20 cellular contexts compared by ENCODE assay signal in the genomic region with DNA sequence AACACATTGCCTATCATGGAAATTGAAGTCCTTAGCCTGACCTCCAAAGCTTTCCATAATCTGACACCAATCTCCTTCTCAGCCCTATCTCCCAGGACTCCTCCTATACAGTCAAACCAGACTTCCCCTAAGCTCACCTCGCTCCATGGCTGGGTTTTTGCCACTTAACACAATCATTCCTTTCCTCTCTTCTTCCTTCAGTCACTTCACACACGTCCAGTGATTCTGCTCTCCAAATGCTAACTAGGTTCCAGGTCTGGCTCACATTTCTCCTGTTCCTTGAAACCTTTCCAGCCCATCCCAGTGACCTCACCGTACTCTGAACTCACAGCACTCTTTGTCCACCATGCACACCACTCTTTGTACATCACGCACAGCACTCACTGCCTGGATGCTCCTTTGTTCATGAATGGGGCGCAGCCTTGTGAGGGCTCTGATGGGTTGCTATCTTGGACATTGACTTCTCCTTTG.
"Had no signal": no experiment of that assay in that cellular context is flagged by ENCODE, and none has a peak within 500 bp of the region (broad histone marks: within the 10 kb centered on the region; RNA-seq: fewer than 3 reads in every experiment).

No MANE protein-coding gene starts in this region.

- H3K27ac ChIP-seq: breast epithelium, coronary artery, esophagus squamous epithelium, parathyroid adenoma, transverse colon had no signal

- H3K9ac ChIP-seq: parathyroid adenoma had no signal

- DNase-seq: activated B cell treated with CpG ODN at 0.5 μM for 24 hours; activated CD4-positive, alpha-beta T cell treated with anti-CD3 and anti-CD28 coated beads for 36 hours; activated CD4-positive, alpha-beta T cell treated with anti-CD3 and anti-CD28 coated beads, Interleukin-2, amount 50 U/mL, for 48 hours; activated CD8-positive, alpha-beta memory T cell treated with anti-CD3 and anti-CD28 coated beads, Interleukin-2, amount 50 U/mL, for 48 hours; activated naive CD4-positive, alpha-beta T cell treated with Interleukin-2 at 50 U/mL for 16 hours; activated naive CD8-positive, alpha-beta T cell treated with anti-CD3 and anti-CD28 coated beads for 36 hours; activated T-cell treated with anti-CD3 and anti-CD28 coated beads, Interleukin-2, amount 50 U/mL, for 48 hours; cerebellar nuclear complex; endodermal cell; esophagus squamous epithelium; kidney; mammary epithelial cell; midbrain; stimulated activated CD4-positive, alpha-beta T cell treated with anti-CD3 and anti-CD28 coated beads, Interleukin-1b, Interleukin-23, amount 100 ng/mL, for 48 hours; T1000; transverse colon had no signal

- H2AFZ ChIP-seq: parathyroid adenoma had no signal

- H3K27me3 ChIP-seq: breast epithelium, esophagus squamous epithelium, transverse colon had no signal

- H3K4me3 ChIP-seq: breast epithelium, coronary artery, esophagus squamous epithelium, transverse colon had no signal

- H3K9me3 ChIP-seq: breast epithelium, esophagus squamous epithelium, transverse colon had no signal

- H3K4me1 ChIP-seq: breast epithelium, parathyroid adenoma had no signal

- ATAC-seq: activated CD4-positive, alpha-beta T cell treated with anti-CD3 and anti-CD28 coated beads for 36 hours; natural killer cell treated with Interleukin-12 subunit alpha and Interleukin-12 subunit beta and Interleukin-15 and Interleukin-18, amount 100 ng/mL, for 72 hours had no signal

- H3K36me3 ChIP-seq: breast epithelium, esophagus squamous epithelium, transverse colon had no signal
